In the genomic region with DNA sequence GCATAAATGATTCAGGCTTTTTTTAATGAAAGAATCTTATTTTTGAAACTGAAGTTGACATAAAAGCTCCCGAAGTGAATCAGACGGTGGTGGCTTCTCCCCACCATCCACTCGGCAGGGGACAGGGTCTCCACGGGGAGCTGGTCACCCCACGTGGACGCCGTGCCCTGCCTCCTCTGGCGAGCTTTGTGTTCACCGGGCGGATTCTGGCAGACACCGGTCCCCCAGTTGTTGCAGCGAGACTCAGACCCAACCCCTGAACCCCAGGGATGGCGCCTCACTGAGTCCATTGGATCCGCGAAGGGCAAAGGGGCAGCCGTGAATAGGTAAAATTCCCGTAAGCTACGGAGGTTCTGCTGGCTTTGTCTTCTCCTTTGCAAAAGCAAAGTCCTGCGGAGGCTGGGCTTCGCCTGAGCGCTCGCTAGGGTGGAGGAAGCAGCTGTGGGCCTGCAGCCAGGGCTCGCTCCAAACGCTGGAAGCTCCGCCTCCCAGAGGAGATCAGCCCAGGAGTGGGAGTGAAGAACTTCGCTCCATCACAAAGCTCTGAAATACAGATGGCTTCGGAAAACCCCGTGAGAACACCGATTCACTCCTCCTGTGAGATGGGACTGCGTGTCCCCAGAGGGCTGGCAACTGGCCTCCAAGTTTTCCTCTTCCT, we compare ENCODE assay signal across 11 cellular contexts. TPM values are rescaled to one million over a fixed set of nuclear protein-coding genes. Genes with fewer than 3 reads are reported as not detected.
DNase-seq lines count a peak whose midpoint lies in the region; FAIRE-seq and TF ChIP-seq lines count a peak whose summit lies in the region.
"Had no signal": no experiment of that assay in that cellular context is flagged by ENCODE, and none has a peak within 500 bp of the region (broad histone marks: within the 10 kb centered on the region; RNA-seq: fewer than 3 reads in every experiment).

No MANE protein-coding gene starts in this region.

- no peak for FAIRE-seq in astrocyte (lab: Jason Lieb, UNC)
- no peak for FAIRE-seq in kidney (lab: Jason Lieb, UNC)

- intact Hi-C loops in kidney (cut with DNase I): no loop called here

- no peaks in the 10 kb centered on the region for H3K79me2 ChIP-seq in astrocyte (ENCODE audit: insufficient read depth, low read length)

- DNase-seq in Kasumi-1 (lab: John Stamatoyannopoulos, UW) (peak; percentile 81), astrocyte (ENCODE audit: low read depth) (no peak), kidney (peak; percentile 72), superior temporal gyrus (ENCODE audit: extremely low spot score) (peak; percentile 72)
- no peak for DNase-seq in stimulated activated CD4-positive, alpha-beta T cell treated with anti-CD3 and anti-CD28 coated beads, Interleukin-12 subunit alpha, Interleukin-12 subunit beta, amount 100 ng/mL, for 4 hours
- no peak for DNase-seq in stimulated activated naive CD4-positive, alpha-beta T cell (lab: John Stamatoyannopoulos, UW)
- no peak for DNase-seq in activated naive CD4-positive, alpha-beta T cell (lab: John Stamatoyannopoulos, UW)
- DNase-seq: activated B cell treated with CpG ODN at 0.5 μM for 24 hours; effector memory CD4-positive, alpha-beta T cell; MM.1S had no signal

- peaks cover 3% of the 10 kb centered on the region for H3K27me3 ChIP-seq in astrocyte (ENCODE audit: insufficient read depth, low read length)
- H3K27me3 ChIP-seq: vagina had no signal

- no peak overlapping the region for H3K27ac Mint-ChIP-seq in astrocyte (ENCODE audit: unreplicated experiment)
- H3K27ac Mint-ChIP-seq: activated B cell treated with CpG ODN at 0.5 μM for 24 hours had no signal

- H3K27ac ChIP-seq in astrocyte (ENCODE audit: low read depth, low read length) (no peak overlapping the region), kidney (ENCODE audit: low read depth in 2 of 2, low read length in 2 of 2) (no peak overlapping the region)
- H3K27ac ChIP-seq: vagina had no signal

- no peak overlapping the region for H2AFZ ChIP-seq in astrocyte (ENCODE audit: low read depth, low read length)

- no peaks in the 10 kb centered on the region for H4K20me1 ChIP-seq in astrocyte (ENCODE audit: insufficient read depth, low read length)

- H3K27me3 Mint-ChIP-seq in astrocyte (ENCODE audit: low read depth, unreplicated experiment): peaks cover 3% of the 10 kb centered on the region

- H3K9me3 Mint-ChIP-seq in astrocyte (ENCODE audit: unreplicated experiment): peaks cover 4% of the 10 kb centered on the region
- H3K9me3 Mint-ChIP-seq: activated B cell treated with CpG ODN at 0.5 μM for 24 hours had no signal

- H3K36me3 ChIP-seq in astrocyte (ENCODE audit: insufficient read depth, low read length) (no peaks in the 10 kb centered on the region), kidney (ENCODE audit: control insufficient read depth in 1 of 2, insufficient read depth in 2 of 2, low read length in 2 of 2) (no peaks in the 10 kb centered on the region)
- H3K36me3 ChIP-seq: vagina had no signal

- no peaks in the 10 kb centered on the region for H3K36me3 Mint-ChIP-seq in astrocyte (ENCODE audit: low read depth, unreplicated experiment)

- peaks cover 8% of the 10 kb centered on the region for H3K9me3 ChIP-seq in astrocyte (ENCODE audit: insufficient read depth, low read depth, low read length)
- no peaks in the 10 kb centered on the region for H3K9me3 ChIP-seq in kidney (ENCODE audit: control insufficient read depth in 1 of 2, low read length in 2 of 2)
- H3K9me3 ChIP-seq: vagina had no signal

- no peak overlapping the region for H3K9ac ChIP-seq in astrocyte (ENCODE audit: low read length)
- no peak overlapping the region for H3K9ac ChIP-seq in kidney (ENCODE audit: low read length in 2 of 2)

- no peaks in the 10 kb centered on the region for H3K4me1 ChIP-seq in astrocyte (ENCODE audit: insufficient read depth, low read length)
- no peaks in the 10 kb centered on the region for H3K4me1 ChIP-seq in kidney (ENCODE audit: control insufficient read depth in 1 of 2, insufficient read depth in 1 of 2, low read depth in 1 of 2, low read length in 2 of 2)
- H3K4me1 ChIP-seq: vagina had no signal

- TF ChIP-seq CTCF in astrocyte (IDR thresholded peaks at IDR 0.05; ENCODE audit: insufficient read depth, low read depth, low read length): no peak
- TF ChIP-seq CTCF in kidney (IDR thresholded peaks at IDR 0.05; ENCODE audit: borderline replicate concordance, extremely low read depth, insufficient read depth): no peak

- no peak overlapping the region for H3K4me3 Mint-ChIP-seq in astrocyte (ENCODE audit: unreplicated experiment)
- H3K4me3 Mint-ChIP-seq: activated B cell treated with CpG ODN at 0.5 μM for 24 hours had no signal

- H3K4me3 ChIP-seq in astrocyte (ENCODE audit: insufficient read depth, low read depth, low read length): no peak overlapping the region
- peak overlapping the region in 1 of 2 donors; percentile 45 for H3K4me3 ChIP-seq in kidney (ENCODE audit: low read length in 2 of 2)
- H3K4me3 ChIP-seq: vagina had no signal

- H3K4me2 ChIP-seq in astrocyte (ENCODE audit: low read length): peak overlapping the region; percentile 15

- H3K4me1 Mint-ChIP-seq in astrocyte (ENCODE audit: low read depth, unreplicated experiment): no peaks in the 10 kb centered on the region
- H3K4me1 Mint-ChIP-seq: activated B cell treated with CpG ODN at 0.5 μM for 24 hours had no signal

RNA-seq across cellular contexts. Expression of a gene that starts 38.3 kb away (rescaled TPM):
- total RNA-seq in astrocyte (0.09 TPM in 1 of 2 replicates, not detected in the other), kidney (4.8 TPM)
- polyA plus RNA-seq in kidney (ENCODE audit: insufficient read depth, low read depth, low replicate concordance): 6.2 TPM

Comparison
In these comparisons a context has a peak if more than half of its experiments do, and no peak if none do; other contexts are left out.
1. DNase-seq: peak in Kasumi-1 (2 of 2), kidney (single experiment) and superior temporal gyrus (single experiment); none in astrocyte (single experiment), stimulated activated CD4-positive, alpha-beta T cell treated with anti-CD3 and anti-CD28 coated beads, Interleukin-12 subunit alpha, Interleukin-12 subunit beta, amount 100 ng/mL, for 4 hours (single experiment), stimulated activated naive CD4-positive, alpha-beta T cell (0 of 6) and activated naive CD4-positive, alpha-beta T cell (0 of 4).